In the genomic region with DNA sequence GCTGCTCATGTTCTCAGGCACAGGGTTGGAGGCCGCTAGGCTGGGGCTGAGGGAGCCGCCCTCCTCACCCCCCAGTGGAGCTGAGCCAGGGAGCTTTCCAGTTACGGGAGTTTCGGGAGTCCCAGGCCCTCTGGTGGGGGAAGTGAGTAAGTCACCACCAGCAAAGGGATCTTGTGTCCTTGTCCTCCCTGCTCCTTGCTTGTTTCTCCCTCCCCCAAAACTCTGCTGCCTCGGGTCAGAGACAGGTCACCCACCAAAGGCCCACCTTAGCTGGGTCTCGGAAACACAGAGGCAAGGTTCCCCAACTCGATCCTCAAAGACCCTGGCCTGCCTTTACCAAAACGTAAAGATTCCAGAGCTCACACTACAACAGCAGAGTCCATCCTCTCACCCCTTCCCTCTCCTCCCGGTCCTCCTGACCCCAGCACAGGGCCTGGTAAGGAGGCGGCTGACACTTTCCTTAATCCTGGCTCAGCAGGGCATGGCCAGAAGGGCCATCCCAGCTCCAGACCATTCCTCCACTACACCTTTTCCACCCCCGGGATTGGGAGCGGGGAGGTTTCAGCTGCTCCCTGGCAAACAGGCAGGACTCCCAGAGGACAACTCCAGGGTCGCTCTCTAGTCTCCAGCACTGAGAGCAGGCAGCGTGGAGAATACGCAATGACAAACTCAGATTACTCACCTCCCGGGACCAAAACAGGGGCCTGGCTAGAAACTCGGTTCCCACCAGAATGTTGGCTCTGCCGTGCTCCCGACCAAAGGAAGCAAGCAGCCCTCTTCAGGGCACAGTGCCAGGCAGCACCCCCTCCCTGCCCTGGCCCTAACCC, we compare ENCODE assay signal across 8 cellular contexts.
DNase-seq lines count a peak whose midpoint lies in the region; ATAC-seq and TF ChIP-seq lines count a peak whose summit lies in the region.

No MANE protein-coding gene starts in this region.

- H3K4me1 ChIP-seq in GM23338 (ENCODE audit: insufficient read depth) = peaks cover 20% of the 10 kb centered on the region

- ATAC-seq in GM23338 (peak; percentile 83), HG02870 (IDR thresholded peaks at IDR 0.05; ENCODE audit: unreplicated experiment) (no peak), HG02610 (IDR thresholded peaks at IDR 0.05; ENCODE audit: unreplicated experiment) (no peak)

- H3K9me2 ChIP-seq in GM23338 (ENCODE audit: insufficient read depth) = no peaks in the 10 kb centered on the region

- peaks cover 5% of the 10 kb centered on the region; the same call in 1 of the 2 replicates for H4K20me1 ChIP-seq in GM23338 (replicated peaks; ENCODE audit: insufficient read depth)

- no peaks in the 10 kb centered on the region for H3K27me3 ChIP-seq in GM23338 (ENCODE audit: insufficient read depth)

- H3K4me3 Mint-ChIP-seq in GM23338 = no peak overlapping the region
- peak overlapping the region; percentile 38 for H3K4me3 Mint-ChIP-seq in neural crest cell

- H3K4me1 Mint-ChIP-seq in GM23338 (peaks cover 37% of the 10 kb centered on the region), neural crest cell (peaks cover 23% of the 10 kb centered on the region)

- peak overlapping the region; percentile 95 for H3K27ac Mint-ChIP-seq in GM23338
- H3K27ac Mint-ChIP-seq in neural crest cell (ENCODE audit: unreplicated experiment) = peak overlapping the region; percentile 89

- peaks cover 22% of the 10 kb centered on the region; the same call in 1 of the 2 replicates for H3F3A ChIP-seq in GM23338 (replicated peaks; ENCODE audit: low read depth)

- H3K27me3 Mint-ChIP-seq in GM23338 (ENCODE audit: insufficient read depth, low read depth, poor library complexity) (peaks cover 33% of the 10 kb centered on the region), neural crest cell (ENCODE audit: low read depth) (no peaks in the 10 kb centered on the region)

- peak overlapping the region; percentile 20 for H3K4me2 ChIP-seq in GM23338

- H3K9me3 Mint-ChIP-seq in GM23338 = no peaks in the 10 kb centered on the region; the same call in 2 of the 3 replicates
- no peaks in the 10 kb centered on the region for H3K9me3 Mint-ChIP-seq in neural crest cell

- DNase-seq in COLO829 (ENCODE audit: low spot score) (peak; percentile 80), GM23338 (ENCODE audit: low spot score) (peak; percentile 94), NCI-H2196 (lab: John Stamatoyannopoulos, UW; ENCODE audit: unreplicated experiment) (peak; percentile 78), fibroblast of pulmonary artery (ENCODE audit: low read depth) (peak; percentile 78), neural crest cell (ENCODE audit: low read depth, low spot score) (peak; percentile 66)

- H3K36me3 ChIP-seq in GM23338 (ENCODE audit: insufficient read depth) = peaks cover 12% of the 10 kb centered on the region

- no peak overlapping the region for H2AFZ ChIP-seq in GM23338

- H3K79me2 ChIP-seq in GM23338 (replicated peaks; ENCODE audit: insufficient read depth) = no peaks in the 10 kb centered on the region

- TF ChIP-seq CTCF in GM23338 (conservative IDR thresholded peaks at IDR 0.05; ENCODE audit: low read depth in 2 of 2) (peak; percentile 69 to 76), VCaP (conservative IDR thresholded peaks at IDR 0.05) (peak; percentile 80), fibroblast of pulmonary artery (IDR thresholded peaks at IDR 0.05; ENCODE audit: low read length, missing control alignments) (peak; percentile 82), neural crest cell (conservative IDR thresholded peaks at IDR 0.05) (peak; percentile 80)

- no peak overlapping the region for H3K4me3 ChIP-seq in GM23338
- no peak overlapping the region for H3K4me3 ChIP-seq in fibroblast of pulmonary artery (replicated peaks; ENCODE audit: low read depth, low read length)

- H3K27ac ChIP-seq in GM23338 (ENCODE audit: low read depth) (peak overlapping the region; percentile 51; the same call in 1 of the 2 replicates), VCaP (no peak overlapping the region)

- H3K36me3 Mint-ChIP-seq in GM23338 (ENCODE audit: low read depth) (peaks cover 28% of the 10 kb centered on the region), neural crest cell (ENCODE audit: low read depth) (peaks cover under 1% of the 10 kb centered on the region)

TF ChIP-seq in GM23338, 12 proteins besides CTCF, POLR2A, EP300 and RAD21 (continues in another document):
- TF ChIP-seq ZNF331 (CRISPR knock-in tag; IDR thresholded peaks at IDR 0.05; ENCODE audit: low read depth) (no peak), ZNF114 (CRISPR knock-in tag; IDR thresholded peaks at IDR 0.05) (no peak), JUNB (IDR thresholded peaks at IDR 0.05; ENCODE audit: unreplicated experiment) (no peak), STAT1 (IDR thresholded peaks at IDR 0.05; ENCODE audit: unreplicated experiment) (no peak), CREB1 (CRISPR knock-in tag; IDR thresholded peaks at IDR 0.05; ENCODE audit: low read depth) (no peak), NANOG (IDR thresholded peaks at IDR 0.05; ENCODE audit: borderline replicate concordance) (no peak), POLR2AphosphoS5 (IDR thresholded peaks at IDR 0.05; ENCODE audit: low read depth) (no peak)
- TF ChIP-seq, protein P1, sequence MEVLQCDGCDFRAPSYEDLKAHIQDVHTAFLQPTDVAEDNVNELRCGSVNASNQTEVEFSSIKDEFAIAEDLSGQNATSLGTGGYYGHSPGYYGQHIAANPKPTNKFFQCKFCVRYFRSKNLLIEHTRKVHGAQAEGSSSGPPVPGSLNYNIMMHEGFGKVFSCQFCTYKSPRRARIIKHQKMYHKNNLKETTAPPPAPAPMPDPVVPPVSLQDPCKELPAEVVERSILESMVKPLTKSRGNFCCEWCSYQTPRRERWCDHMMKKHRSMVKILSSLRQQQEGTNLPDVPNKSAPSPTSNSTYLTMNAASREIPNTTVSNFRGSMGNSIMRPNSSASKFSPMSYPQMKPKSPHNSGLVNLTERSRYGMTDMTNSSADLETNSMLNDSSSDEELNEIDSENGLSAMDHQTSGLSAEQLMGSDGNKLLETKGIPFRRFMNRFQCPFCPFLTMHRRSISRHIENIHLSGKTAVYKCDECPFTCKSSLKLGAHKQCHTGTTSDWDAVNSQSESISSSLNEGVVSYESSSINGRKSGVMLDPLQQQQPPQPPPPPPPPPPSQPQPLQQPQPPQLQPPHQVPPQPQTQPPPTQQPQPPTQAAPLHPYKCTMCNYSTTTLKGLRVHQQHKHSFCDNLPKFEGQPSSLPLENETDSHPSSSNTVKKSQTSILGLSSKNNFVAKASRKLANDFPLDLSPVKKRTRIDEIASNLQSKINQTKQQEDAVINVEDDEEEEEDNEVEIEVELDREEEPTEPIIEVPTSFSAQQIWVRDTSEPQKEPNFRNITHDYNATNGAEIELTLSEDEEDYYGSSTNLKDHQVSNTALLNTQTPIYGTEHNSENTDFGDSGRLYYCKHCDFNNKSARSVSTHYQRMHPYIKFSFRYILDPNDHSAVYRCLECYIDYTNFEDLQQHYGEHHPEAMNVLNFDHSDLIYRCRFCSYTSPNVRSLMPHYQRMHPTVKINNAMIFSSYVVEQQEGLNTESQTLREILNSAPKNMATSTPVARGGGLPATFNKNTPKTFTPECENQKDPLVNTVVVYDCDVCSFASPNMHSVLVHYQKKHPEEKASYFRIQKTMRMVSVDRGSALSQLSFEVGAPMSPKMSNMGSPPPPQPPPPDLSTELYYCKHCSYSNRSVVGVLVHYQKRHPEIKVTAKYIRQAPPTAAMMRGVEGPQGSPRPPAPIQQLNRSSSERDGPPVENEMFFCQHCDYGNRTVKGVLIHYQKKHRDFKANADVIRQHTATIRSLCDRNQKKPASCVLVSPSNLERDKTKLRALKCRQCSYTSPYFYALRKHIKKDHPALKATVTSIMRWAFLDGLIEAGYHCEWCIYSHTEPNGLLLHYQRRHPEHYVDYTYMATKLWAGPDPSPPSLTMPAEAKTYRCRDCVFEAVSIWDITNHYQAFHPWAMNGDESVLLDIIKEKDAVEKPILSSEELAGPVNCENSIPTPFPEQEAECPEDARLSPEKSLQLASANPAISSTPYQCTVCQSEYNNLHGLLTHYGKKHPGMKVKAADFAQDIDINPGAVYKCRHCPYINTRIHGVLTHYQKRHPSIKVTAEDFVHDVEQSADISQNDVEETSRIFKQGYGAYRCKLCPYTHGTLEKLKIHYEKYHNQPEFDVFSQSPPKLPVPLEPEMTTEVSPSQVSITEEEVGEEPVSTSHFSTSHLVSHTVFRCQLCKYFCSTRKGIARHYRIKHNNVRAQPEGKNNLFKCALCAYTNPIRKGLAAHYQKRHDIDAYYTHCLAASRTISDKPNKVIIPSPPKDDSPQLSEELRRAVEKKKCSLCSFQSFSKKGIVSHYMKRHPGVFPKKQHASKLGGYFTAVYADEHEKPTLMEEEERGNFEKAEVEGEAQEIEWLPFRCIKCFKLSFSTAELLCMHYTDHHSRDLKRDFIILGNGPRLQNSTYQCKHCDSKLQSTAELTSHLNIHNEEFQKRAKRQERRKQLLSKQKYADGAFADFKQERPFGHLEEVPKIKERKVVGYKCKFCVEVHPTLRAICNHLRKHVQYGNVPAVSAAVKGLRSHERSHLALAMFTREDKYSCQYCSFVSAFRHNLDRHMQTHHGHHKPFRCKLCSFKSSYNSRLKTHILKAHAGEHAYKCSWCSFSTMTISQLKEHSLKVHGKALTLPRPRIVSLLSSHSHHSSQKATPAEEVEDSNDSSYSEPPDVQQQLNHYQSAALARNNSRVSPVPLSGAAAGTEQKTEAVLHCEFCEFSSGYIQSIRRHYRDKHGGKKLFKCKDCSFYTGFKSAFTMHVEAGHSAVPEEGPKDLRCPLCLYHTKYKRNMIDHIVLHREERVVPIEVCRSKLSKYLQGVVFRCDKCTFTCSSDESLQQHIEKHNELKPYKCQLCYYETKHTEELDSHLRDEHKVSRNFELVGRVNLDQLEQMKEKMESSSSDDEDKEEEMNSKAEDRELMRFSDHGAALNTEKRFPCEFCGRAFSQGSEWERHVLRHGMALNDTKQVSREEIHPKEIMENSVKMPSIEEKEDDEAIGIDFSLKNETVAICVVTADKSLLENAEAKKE (CRISPR knock-in tag; IDR thresholded peaks at IDR 0.05) = no peak
- TF ChIP-seq, protein P2, sequence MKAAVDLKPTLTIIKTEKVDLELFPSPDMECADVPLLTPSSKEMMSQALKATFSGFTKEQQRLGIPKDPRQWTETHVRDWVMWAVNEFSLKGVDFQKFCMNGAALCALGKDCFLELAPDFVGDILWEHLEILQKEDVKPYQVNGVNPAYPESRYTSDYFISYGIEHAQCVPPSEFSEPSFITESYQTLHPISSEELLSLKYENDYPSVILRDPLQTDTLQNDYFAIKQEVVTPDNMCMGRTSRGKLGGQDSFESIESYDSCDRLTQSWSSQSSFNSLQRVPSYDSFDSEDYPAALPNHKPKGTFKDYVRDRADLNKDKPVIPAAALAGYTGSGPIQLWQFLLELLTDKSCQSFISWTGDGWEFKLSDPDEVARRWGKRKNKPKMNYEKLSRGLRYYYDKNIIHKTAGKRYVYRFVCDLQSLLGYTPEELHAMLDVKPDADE (IDR thresholded peaks at IDR 0.05) = no peak
